Comparison of ENCODE assay signal across 29 cellular contexts in genomic region chr1:239140968-239141367, GRCh38.
"Had no signal": no experiment of that assay in that cellular context is flagged by ENCODE, and none has a peak within 500 bp of the region (broad histone marks: within the 10 kb centered on the region; RNA-seq: fewer than 3 reads in every experiment).

No MANE protein-coding gene starts in this region.

- DNase-seq: Karpas-422; KBM-7; NCI-H1048; NCI-H1092 treated with DMSO at 0.1 percent for 48 hours; NCI-H1105 treated with DMSO at 0.1 percent for 48 hours; NCI-H1417; NCI-H1436; NCI-H146; NCI-H1694; NCI-H187; NCI-H1930; NCI-H2029 treated with DMSO at 0.1 percent for 48 hours; NCI-H2081 treated with DMSO at 0.1 percent for 48 hours; NCI-H2107; NCI-H2171; NCI-H345; NCI-H446; NCI-H510A treated with DMSO at 0.1 percent for 48 hours; NCI-H524 treated with DMSO at 0.1 percent for 48 hours; NCI-H526 treated with DMSO at 0.1 percent for 48 hours; NCI-H774; NK-92 treated with Interleukin-12 subunit alpha and Interleukin-12 subunit beta, amount 100 ng/mL, for 24 hours; OCI-M1; PC-3; Peyer's patch; SHP77; SIG-M5; SJCRH30; T-cell had no signal
